Comparison of ENCODE assay signal across 11 cellular contexts in the genomic region with DNA sequence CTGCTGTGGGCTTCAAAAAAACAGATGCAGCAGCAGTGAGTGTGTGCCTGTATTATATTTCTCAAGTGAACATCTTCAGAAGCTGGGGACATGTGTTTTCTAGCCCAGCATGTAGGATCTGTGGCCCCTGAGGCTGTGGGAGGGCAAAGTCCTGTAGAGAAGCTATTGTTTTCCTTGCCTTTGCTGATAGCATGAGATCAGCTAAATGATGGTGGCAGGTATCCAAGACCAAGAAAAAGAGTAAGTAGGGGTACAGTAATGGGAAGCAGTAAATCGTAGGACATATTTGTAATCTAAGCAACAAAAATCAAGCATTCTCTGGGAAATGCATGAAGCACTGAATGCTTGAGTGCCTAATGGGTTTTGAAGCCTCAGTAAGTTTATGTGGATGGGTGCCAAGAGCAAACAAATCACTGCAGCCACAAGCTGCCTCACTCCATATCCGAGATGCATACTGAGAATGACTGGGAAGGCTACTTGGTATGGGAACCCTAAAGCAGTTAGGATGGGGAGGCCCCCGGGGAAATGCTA.
DNase-seq lines count a peak whose midpoint lies in the region; ATAC-seq and TF ChIP-seq lines count a peak whose summit lies in the region.
"Had no signal": no experiment of that assay in that cellular context is flagged by ENCODE, and none has a peak within 500 bp of the region (broad histone marks: within the 10 kb centered on the region; RNA-seq: fewer than 3 reads in every experiment).

No MANE protein-coding gene starts in this region.

- H3K36me3 Mint-ChIP-seq in endodermal cell (ENCODE audit: low read depth) = no peaks in the 10 kb centered on the region
- no peaks in the 10 kb centered on the region for H3K36me3 Mint-ChIP-seq in progenitor cell of endocrine pancreas (ENCODE audit: insufficient read depth)
- H3K36me3 Mint-ChIP-seq: activated CD4-positive, alpha-beta memory T cell treated with anti-CD3 and anti-CD28 coated beads for 36 hours; activated naive CD4-positive, alpha-beta T cell treated with anti-CD3 and anti-CD28 coated beads, Interleukin-2, amount 50 U/mL, for 24 hours had no signal

- H3K27ac ChIP-seq in HEK293 (ENCODE audit: extremely low read depth, low read depth, low read length) = 0 out of 2 replicates have a peak overlapping the region, but pooled peaks have one; percentile 3
- no peak overlapping the region for H3K27ac ChIP-seq in endodermal cell (ENCODE audit: low read depth, low read length)

- no peaks in the 10 kb centered on the region for H3K27me3 ChIP-seq in endodermal cell (ENCODE audit: control insufficient read depth, insufficient read depth, low read length, poor library complexity, severe bottlenecking)

- H3K4me3 Mint-ChIP-seq in endodermal cell (peak overlapping the region; percentile 10), progenitor cell of endocrine pancreas (ENCODE audit: low read depth) (no peak overlapping the region)
- H3K4me3 Mint-ChIP-seq: activated CD4-positive, alpha-beta memory T cell treated with anti-CD3 and anti-CD28 coated beads for 36 hours; activated naive CD4-positive, alpha-beta T cell treated with anti-CD3 and anti-CD28 coated beads, Interleukin-2, amount 50 U/mL, for 24 hours had no signal

- no peak for ATAC-seq in HG02763 (IDR thresholded peaks at IDR 0.05; ENCODE audit: unreplicated experiment)
- ATAC-seq in GM18511 (IDR thresholded peaks at IDR 0.05; ENCODE audit: unreplicated experiment) = no peak

- H3K9ac ChIP-seq in endodermal cell (ENCODE audit: extremely low read depth, low read length, poor library complexity, severe bottlenecking) = no peak overlapping the region

- H3K27me3 Mint-ChIP-seq in endodermal cell (ENCODE audit: insufficient read depth) (no peaks in the 10 kb centered on the region), progenitor cell of endocrine pancreas (no peaks in the 10 kb centered on the region)
- H3K27me3 Mint-ChIP-seq: activated CD4-positive, alpha-beta memory T cell treated with anti-CD3 and anti-CD28 coated beads for 36 hours; activated naive CD4-positive, alpha-beta T cell treated with anti-CD3 and anti-CD28 coated beads, Interleukin-2, amount 50 U/mL, for 24 hours had no signal

- TF ChIP-seq CTCF in HEK293 (tag by site-specific recombination; IDR thresholded peaks at IDR 0.05) (no peak), endodermal cell (conservative IDR thresholded peaks at IDR 0.05) (no peak), progenitor cell of endocrine pancreas (IDR thresholded peaks at IDR 0.05; ENCODE audit: unreplicated experiment) (no peak)

- H3K4me1 Mint-ChIP-seq in endodermal cell (peaks cover 34% of the 10 kb centered on the region), progenitor cell of endocrine pancreas (ENCODE audit: low read depth) (peaks cover 41% of the 10 kb centered on the region)
- H3K4me1 Mint-ChIP-seq: activated naive CD4-positive, alpha-beta T cell treated with anti-CD3 and anti-CD28 coated beads, Interleukin-2, amount 50 U/mL, for 24 hours had no signal

- H3K4me3 ChIP-seq in HEK293 (ENCODE audit: low read depth, low read length) (no peak overlapping the region), endodermal cell (ENCODE audit: low read length) (peak overlapping the region; percentile 4)

- H3K9me3 ChIP-seq in HEK293 (ENCODE audit: control insufficient read depth, insufficient read depth, low read depth, low read length) (no peaks in the 10 kb centered on the region), endodermal cell (ENCODE audit: control insufficient read depth, low read length) (no peaks in the 10 kb centered on the region)

- POLR2A ChIA-PET in HEK293 (lab: Yijun Ruan, JAX) = interaction anchor here (1.2 kb wide), 1 partner anchor 13 kb away, joined by 3 read pairs; no protein-coding TSS in a partner anchor

- DNase-seq in NCI-H345 treated with DMSO at 0.1 percent for 48 hours (lab: John Stamatoyannopoulos, UW; ENCODE audit: unreplicated experiment) = peak; percentile 91
- no peak for DNase-seq in endodermal cell
- no peak for DNase-seq in progenitor cell of endocrine pancreas (ENCODE audit: low spot score, unreplicated experiment)
- no peak for DNase-seq in RPMI8226
- DNase-seq in NCI-H226 = no peak
- DNase-seq: activated CD4-positive, alpha-beta memory T cell treated with anti-CD3 and anti-CD28 coated beads for 36 hours; stimulated activated CD4-positive, alpha-beta T cell treated with anti-CD3 and anti-CD28 coated beads, Interleukin-4, amount 100 ng/mL, for 4 hours had no signal

- CTCF ChIA-PET in HEK293 (lab: Yijun Ruan, JAX) = interaction anchor here (0.7 to 2.5 kb wide), 7 partner anchors 12 to 334 kb away, joined by 3 to 9 read pairs (median 4); no protein-coding TSS in a partner anchor

- H3K9me3 Mint-ChIP-seq in endodermal cell = no peaks in the 10 kb centered on the region
- peaks cover 4% of the 10 kb centered on the region for H3K9me3 Mint-ChIP-seq in progenitor cell of endocrine pancreas (ENCODE audit: low read depth)
- H3K9me3 Mint-ChIP-seq: activated CD4-positive, alpha-beta memory T cell treated with anti-CD3 and anti-CD28 coated beads for 36 hours; activated naive CD4-positive, alpha-beta T cell treated with anti-CD3 and anti-CD28 coated beads, Interleukin-2, amount 50 U/mL, for 24 hours had no signal

- H3K27ac Mint-ChIP-seq in endodermal cell (no peak overlapping the region), progenitor cell of endocrine pancreas (peak overlapping the region; percentile 31)
- H3K27ac Mint-ChIP-seq: activated CD4-positive, alpha-beta memory T cell treated with anti-CD3 and anti-CD28 coated beads for 36 hours; activated naive CD4-positive, alpha-beta T cell treated with anti-CD3 and anti-CD28 coated beads, Interleukin-2, amount 50 U/mL, for 24 hours had no signal

- H3K36me3 ChIP-seq in HEK293 (ENCODE audit: control insufficient read depth in 2 of 2, insufficient read depth in 1 of 2, low read length in 2 of 2) = no peaks in the 10 kb centered on the region
- H3K36me3 ChIP-seq in endodermal cell (ENCODE audit: control insufficient read depth, insufficient read depth, low read length) = no peaks in the 10 kb centered on the region

- H3K4me1 ChIP-seq in HEK293 (ENCODE audit: control insufficient read depth, insufficient read depth, low read length) = peaks cover 17% of the 10 kb centered on the region
- peaks cover 19% of the 10 kb centered on the region for H3K4me1 ChIP-seq in endodermal cell (ENCODE audit: control insufficient read depth, insufficient read depth, low read length)

- 95 to 99% methylated on average over 2 to 3 of the region's 3 CpGs for WGBS in endodermal cell (ENCODE audit: insufficient coverage in 1 of 2, insufficient read length in 1 of 2), 2 experiments

TF ChIP-seq in HEK293, 187 proteins besides CTCF, POLR2A, EP300 and RAD21 (continues in another document):
- peak; percentile 79; the same call in 1 of the 2 replicates for TF ChIP-seq ZNF423 (tag by site-specific recombination; IDR thresholded peaks at IDR 0.05)
- TF ChIP-seq INSM2 (tag by site-specific recombination; IDR thresholded peaks at IDR 0.05) = peak; percentile 29; the same call in 1 of the 2 replicates
- TF ChIP-seq ZNF561 (tag by site-specific recombination; IDR thresholded peaks at IDR 0.05; ENCODE audit: borderline replicate concordance) = 0 out of 2 replicates have a peak, but pooled peaks have one; percentile 34
- TF ChIP-seq PRDM6 (tag by site-specific recombination; IDR thresholded peaks at IDR 0.05) = peak; percentile 99
- peak; percentile 94 for TF ChIP-seq GLIS1 (tag by site-specific recombination; IDR thresholded peaks at IDR 0.05)
- 0 out of 2 replicates have a peak, but pooled peaks have one; percentile 77 for TF ChIP-seq OVOL3 (tag by site-specific recombination; IDR thresholded peaks at IDR 0.05)
- TF ChIP-seq ZNF221 (tag by site-specific recombination; IDR thresholded peaks at IDR 0.05; ENCODE audit: borderline replicate concordance) = no peak
- TF ChIP-seq ZNF843 (tag by site-specific recombination; IDR thresholded peaks at IDR 0.05) = peak; percentile 96
- TF ChIP-seq ZNF335 (tag by site-specific recombination; conservative IDR thresholded peaks at IDR 0.05) = peak; percentile 51; the same call in 1 of the 2 replicates
- TF ChIP-seq ZBTB17 (tag by site-specific recombination; IDR thresholded peaks at IDR 0.05) = peak; percentile 72
- peak; percentile 67; the same call in 1 of the 2 replicates for TF ChIP-seq MZF1 (tag by site-specific recombination; IDR thresholded peaks at IDR 0.05; ENCODE audit: borderline replicate concordance)
